ENCODE assay signal across 18 cellular contexts in the genomic region with DNA sequence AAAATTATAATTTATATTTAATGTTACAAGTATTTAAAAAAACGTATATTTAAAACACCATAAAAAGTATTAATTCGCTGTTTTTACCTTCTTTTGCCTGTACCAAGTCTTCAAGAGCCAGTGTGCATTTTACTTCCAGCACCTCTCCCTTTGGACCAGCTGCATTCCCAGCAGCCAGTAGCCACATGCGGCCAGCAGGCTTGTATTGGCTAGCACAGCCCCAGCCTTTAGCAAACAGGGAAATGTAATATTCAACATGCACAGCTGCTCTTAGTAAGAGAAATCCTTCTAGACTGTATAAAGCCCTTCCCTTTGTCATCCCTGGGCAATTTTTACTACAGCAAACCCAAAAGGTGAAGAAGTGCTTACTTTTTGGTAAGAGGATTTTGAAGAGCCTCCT. TPM values are rescaled to one million over a fixed set of nuclear protein-coding genes. Genes with fewer than 3 reads are reported as not detected.
DNase-seq lines count a peak whose midpoint lies in the region; ATAC-seq, FAIRE-seq and TF ChIP-seq lines count a peak whose summit lies in the region.
"Had no signal": no experiment of that assay in that cellular context is flagged by ENCODE, and none has a peak within 500 bp of the region (broad histone marks: within the 10 kb centered on the region; RNA-seq: fewer than 3 reads in every experiment).

No MANE protein-coding gene starts in this region.

- H3K36me3 Mint-ChIP-seq in stimulated activated memory B cell treated with anti-CD40 and anti-IgM and Interleukin-4, amounts not matched to agents 10 μg/mL and 1 μg/mL and 100 μg/mL, for 72 hours, result peaks cover 37% of the 10 kb centered on the region

- H3K27ac Mint-ChIP-seq in stimulated activated memory B cell treated with anti-CD40 and anti-IgM and Interleukin-4, amounts not matched to agents 10 μg/mL and 1 μg/mL and 100 μg/mL, for 72 hours, result no peak overlapping the region
- H3K27ac Mint-ChIP-seq: H9 had no signal

- 82% methylated on average over 3 of the region's 3 CpGs for WGBS in right cardiac atrium

- no peak for ATAC-seq in right cardiac atrium
- ATAC-seq in Right ventricle myocardium inferior, result no peak
- ATAC-seq in HG03139 (IDR thresholded peaks at IDR 0.05; ENCODE audit: unreplicated experiment), result no peak
- ATAC-seq in stimulated activated memory B cell treated with anti-CD40 and anti-IgM and Interleukin-4, amounts not matched to agents 10 μg/mL and 1 μg/mL and 100 μg/mL, for 72 hours, result no peak
- ATAC-seq in GM18498 (IDR thresholded peaks at IDR 0.05; ENCODE audit: unreplicated experiment), result no peak

- H3K27ac ChIP-seq in right cardiac atrium (ENCODE audit: low read length), result peak overlapping the region; percentile 13
- H3K27ac ChIP-seq: PC-9, SK-N-MC had no signal

- H3K4me1 Mint-ChIP-seq in stimulated activated memory B cell treated with anti-CD40 and anti-IgM and Interleukin-4, amounts not matched to agents 10 μg/mL and 1 μg/mL and 100 μg/mL, for 72 hours, result peaks cover 27% of the 10 kb centered on the region

- no peak overlapping the region for H3K4me3 Mint-ChIP-seq in stimulated activated memory B cell treated with anti-CD40 and anti-IgM and Interleukin-4, amounts not matched to agents 10 μg/mL and 1 μg/mL and 100 μg/mL, for 72 hours
- H3K4me3 Mint-ChIP-seq: H9 had no signal

- DNase-seq in right cardiac atrium (no peak), Right ventricle myocardium inferior (ENCODE audit: missing footprints) (no peak), bronchial epithelial cell (ENCODE audit: low read depth) (peak; percentile 22), myocyte (ENCODE audit: low read depth) (peak; percentile 68)
- DNase-seq: ACHN; CD8-positive, alpha-beta memory T cell; DMS 273 treated with DMSO at 0.1 percent for 48 hours; H9; MG63; NCI-H2081; NCI-H2227 treated with DMSO at 0.1 percent for 48 hours; NCI-H526; PC-9 had no signal

- H3K4me3 ChIP-seq in right cardiac atrium (ENCODE audit: low read length), result peak overlapping the region; percentile 36
- no peak overlapping the region for H3K4me3 ChIP-seq in bronchial epithelial cell (ENCODE audit: low read depth, low read length)
- H3K4me3 ChIP-seq: MG63, PC-9, SK-N-MC had no signal

- H3K4me1 ChIP-seq in right cardiac atrium (ENCODE audit: control insufficient read depth, insufficient read depth, low read length), result peaks cover 2% of the 10 kb centered on the region

- H3K27me3 ChIP-seq in right cardiac atrium (ENCODE audit: control insufficient read depth, insufficient read depth) (no peaks in the 10 kb centered on the region), bronchial epithelial cell (ENCODE audit: control insufficient read depth, insufficient read depth, low read length) (no peaks in the 10 kb centered on the region)
- H3K27me3 ChIP-seq: MG63 had no signal

- intact Hi-C loops in right cardiac atrium (cut with DNase I), result loop anchor here in 1 of 4 donors (10.0 kb wide), 1 partner anchor 80 kb away; a partner anchor contains a TSS
- intact Hi-C loops in Right ventricle myocardium inferior (cut with DNase I), result no loop called here

- H3K27me3 Mint-ChIP-seq in stimulated activated memory B cell treated with anti-CD40 and anti-IgM and Interleukin-4, amounts not matched to agents 10 μg/mL and 1 μg/mL and 100 μg/mL, for 72 hours, result no peaks in the 10 kb centered on the region
- H3K27me3 Mint-ChIP-seq: CD8-positive, alpha-beta memory T cell had no signal

- FAIRE-seq in bronchial epithelial cell (lab: Jason Lieb, UNC), result no peak
- FAIRE-seq: GM18507 had no signal

- H3K9me3 ChIP-seq in right cardiac atrium (ENCODE audit: control insufficient read depth, low read length), result no peaks in the 10 kb centered on the region
- H3K9me3 ChIP-seq: MG63 had no signal

- peaks cover 4% of the 10 kb centered on the region for H3K36me3 ChIP-seq in bronchial epithelial cell (ENCODE audit: control insufficient read depth, insufficient read depth, low read length)
- H3K36me3 ChIP-seq: MG63 had no signal

- TF ChIP-seq CTCF in bronchial epithelial cell (IDR thresholded peaks at IDR 0.05; ENCODE audit: insufficient read depth, low read length, severe bottlenecking), result no peak

- no peaks in the 10 kb centered on the region for H3K9me3 Mint-ChIP-seq in stimulated activated memory B cell treated with anti-CD40 and anti-IgM and Interleukin-4, amounts not matched to agents 10 μg/mL and 1 μg/mL and 100 μg/mL, for 72 hours
- H3K9me3 Mint-ChIP-seq: CD8-positive, alpha-beta memory T cell; H9 had no signal

RNA-seq across cellular contexts. Expression of a gene that starts 6.6 kb away (rescaled TPM):
- total RNA-seq in right cardiac atrium (10 to 100 TPM; 44.1 to 55.7 (median 47.4) TPM), Right ventricle myocardium inferior (8.3 TPM), bronchial epithelial cell (5.0 and 11.1 TPM in 2 replicates), myocyte (4.2 and 6.0 TPM in 2 replicates)
- polyA plus RNA-seq in right cardiac atrium, result 38.9 TPM
- polyA plus RNA-seq in myocyte (2012), result 5.1 TPM

RNA-seq across cellular contexts. Expression of a gene that starts 14.9 kb away (rescaled TPM):
- 1 to 10 TPM in 1 of 4 donors, under 1 TPM in 3; 0.26 to 1.1 (median 0.44) TPM for total RNA-seq in right cardiac atrium
- 0.18 TPM for polyA plus RNA-seq in right cardiac atrium
- 0.08 TPM for total RNA-seq in Right ventricle myocardium inferior
- total RNA-seq in bronchial epithelial cell, result not detected in 2 replicates
- not detected in 2 replicates for total RNA-seq in myocyte
- 0.01 TPM for polyA plus RNA-seq in myocyte (2012)
- total RNA-seq: CD8-positive, alpha-beta memory T cell; H9; PC-9 had no signal
- polyA plus RNA-seq: CD8-positive, alpha-beta memory T cell had no signal

RNA-seq across cellular contexts. Expression of a gene that starts 39.2 kb away (rescaled TPM):
- total RNA-seq in right cardiac atrium, result 100 to 1,000 TPM in 1 of 4 donors, 10 to 100 TPM in 2, 1 to 10 TPM in 1; 3.1 to 103 (median 36.3) TPM
- 13.2 TPM for polyA plus RNA-seq in right cardiac atrium
- total RNA-seq in Right ventricle myocardium inferior, result 21.2 TPM
- total RNA-seq in bronchial epithelial cell, result not detected in 2 replicates
- total RNA-seq in myocyte, result not detected in 2 replicates
- polyA plus RNA-seq in myocyte (2012), result 0.09 TPM
- total RNA-seq: CD8-positive, alpha-beta memory T cell; H9; PC-9 had no signal
- polyA plus RNA-seq: CD8-positive, alpha-beta memory T cell had no signal

RNA-seq across cellular contexts. Expression of a gene that starts 47.9 kb away (rescaled TPM):
- total RNA-seq in right cardiac atrium (10 to 100 TPM; 13.2 to 25.3 (median 15.8) TPM), Right ventricle myocardium inferior (99.2 TPM), bronchial epithelial cell (not detected in 2 replicates), myocyte (not detected in 2 replicates)
- 38.7 TPM for polyA plus RNA-seq in right cardiac atrium
- 0.08 TPM for polyA plus RNA-seq in myocyte (2012)
- total RNA-seq: CD8-positive, alpha-beta memory T cell; H9; PC-9 had no signal
- polyA plus RNA-seq: CD8-positive, alpha-beta memory T cell had no signal

Comparison
In these comparisons a context has a peak if more than half of its experiments do, and no peak if none do; other contexts are left out.
1. DNase-seq: peak in bronchial epithelial cell (single experiment) and myocyte (single experiment); none in right cardiac atrium (0 of 3) and Right ventricle myocardium inferior (single experiment).